ENCODE assay signal across 8 cellular contexts in genomic region chr11:10208045-10208674, GRCh38.
DNase-seq lines count a peak whose midpoint lies in the region; ATAC-seq, FAIRE-seq and TF ChIP-seq lines count a peak whose summit lies in the region.

No MANE protein-coding gene starts in this region.

- peaks cover 21% of the 10 kb centered on the region for H3K4me1 ChIP-seq in GM23338 (ENCODE audit: insufficient read depth)
- H3K4me1 ChIP-seq in GM12878 (ENCODE audit: control insufficient read depth, insufficient read depth, low read length): no peaks in the 10 kb centered on the region
- no peaks in the 10 kb centered on the region; the same call in 1 of the 2 replicates for H3K4me1 ChIP-seq in iPS DF 6.9 (ENCODE audit: control insufficient read depth, insufficient read depth, low read length)

- TF ChIP-seq POLR2A in GM12878 (IDR thresholded peaks at IDR 0.05; ENCODE audit: low read depth, low read length): no peak

- H3K27ac ChIP-seq in GM23338 (ENCODE audit: low read depth) (no peak overlapping the region), GM12878 (ENCODE audit: control insufficient read depth, insufficient read depth) (no peak overlapping the region), iPS DF 6.9 (ENCODE audit: low read length) (no peak overlapping the region)

- RAD21 ChIA-PET in GM12878 (lab: Charles Lee; ENCODE audit: unreplicated experiment): interaction anchor here (0.9 to 2.8 kb wide), 8 partner anchors 95 to 417 kb away, joined by 3 to 24 read pairs (median 4); no protein-coding TSS in a partner anchor

- 7% methylated on average over 5 of the region's 5 CpGs for WGBS in GM12878 (ENCODE audit: insufficient coverage, insufficient replicate concordance, low lambda C conversion rate, missing lambda C conversion rate)
- no CpG with 5 or more reads among the region's 5 CpGs for WGBS in iPS DF 6.9 (ENCODE audit: insufficient coverage, insufficient read length)

- peak; percentile 85 for ATAC-seq in GM23338
- ATAC-seq in GM12878: peak; percentile 71
- peak; percentile 50 to 61 for ATAC-seq in stimulated activated naive B cell treated with anti-CD40 and anti-IgM and Interleukin-4, amounts not matched to agents 10 μg/mL and 1 μg/mL and 100 μg/mL, for 72 hours (replicated peaks)
- ATAC-seq in HG02885 (IDR thresholded peaks at IDR 0.05; ENCODE audit: poor library complexity, unreplicated experiment): no peak
- no peak for ATAC-seq in HG03039 (IDR thresholded peaks at IDR 0.05; ENCODE audit: unreplicated experiment)

- H3F3A ChIP-seq in GM23338 (replicated peaks; ENCODE audit: low read depth): no peaks in the 10 kb centered on the region

- BruUV-seq in GM12878 (replicated peaks; lab: Mats Ljungman, UMichigan): no TSS peak

- H2AFZ ChIP-seq in GM23338 (no peak overlapping the region), GM12878 (ENCODE audit: control insufficient read depth, low read depth, low read length) (no peak overlapping the region)

- H3K27ac Mint-ChIP-seq in GM23338: no peak overlapping the region
- H3K27ac Mint-ChIP-seq in stimulated activated naive B cell treated with anti-CD40 and anti-IgM and Interleukin-4, amounts not matched to agents 10 μg/mL and 1 μg/mL and 100 μg/mL, for 72 hours: no peak overlapping the region

- H3K36me3 Mint-ChIP-seq in GM23338 (ENCODE audit: low read depth): peaks cover 22% of the 10 kb centered on the region
- H3K36me3 Mint-ChIP-seq in stimulated activated naive B cell treated with anti-CD40 and anti-IgM and Interleukin-4, amounts not matched to agents 10 μg/mL and 1 μg/mL and 100 μg/mL, for 72 hours: peaks cover 1 to 15% of the 10 kb centered on the region in 2 donors

- H3K4me1 Mint-ChIP-seq in GM23338: peaks cover 9% of the 10 kb centered on the region
- H3K4me1 Mint-ChIP-seq in stimulated activated naive B cell treated with anti-CD40 and anti-IgM and Interleukin-4, amounts not matched to agents 10 μg/mL and 1 μg/mL and 100 μg/mL, for 72 hours: peaks cover 0 to 6% of the 10 kb centered on the region in 2 donors

- peak; percentile 71 for FAIRE-seq in GM12878 (lab: Jason Lieb, UNC)

- H3K4me2 ChIP-seq in GM23338: no peak overlapping the region
- H3K4me2 ChIP-seq in GM12878 (ENCODE audit: control insufficient read depth, insufficient read depth): no peak overlapping the region

- DNase-seq in COR-L47 (lab: John Stamatoyannopoulos, UW): peak; percentile 23
- DNase-seq in GM23338 (ENCODE audit: low spot score): peak; percentile 83
- peak; percentile 57 for DNase-seq in NCI-H2227 treated with DMSO at 0.1 percent for 48 hours (lab: John Stamatoyannopoulos, UW)
- DNase-seq in GM12878 (ENCODE audit: low read depth, low spot score): peak; percentile 32
- DNase-seq in iPS DF 6.9 (ENCODE audit: low read depth, low spot score): peak; percentile 33
- no peak for DNase-seq in stimulated activated naive B cell treated with anti-CD40 and anti-IgM and Interleukin-4, amounts not matched to agents 10 μg/mL and 1 μg/mL and 100 μg/mL, for 72 hours

- H3K4me3 ChIP-seq in GM23338: no peak overlapping the region
- no peak overlapping the region for H3K4me3 ChIP-seq in GM12878
- no peak overlapping the region for H3K4me3 ChIP-seq in iPS DF 6.9 (ENCODE audit: low read length)

- H3K79me2 ChIP-seq in GM23338 (replicated peaks; ENCODE audit: insufficient read depth) (peaks cover 27% of the 10 kb centered on the region), GM12878 (ENCODE audit: control insufficient read depth, insufficient read depth, low read length) (no peaks in the 10 kb centered on the region)

- in situ Hi-C loops in GM12878 (cut with MboI): loop anchor here (10.0 kb wide), 1 partner anchor 527 kb away; no protein-coding TSS in a partner anchor

- H3K9me3 Mint-ChIP-seq in GM23338: peaks cover 17% of the 10 kb centered on the region
- H3K9me3 Mint-ChIP-seq in stimulated activated naive B cell treated with anti-CD40 and anti-IgM and Interleukin-4, amounts not matched to agents 10 μg/mL and 1 μg/mL and 100 μg/mL, for 72 hours: peaks cover 6% of the 10 kb centered on the region in 2 donors

- no peaks in the 10 kb centered on the region for H3K27me3 ChIP-seq in GM23338 (ENCODE audit: insufficient read depth)
- H3K27me3 ChIP-seq in GM12878 (replicated peaks in 1 of 2; ENCODE audit: control insufficient read depth in 2 of 2, insufficient read depth in 2 of 2, low read length in 1 of 2): peaks cover 0 to 5% of the 10 kb centered on the region in 2 experiments; a peak in 2 of 4 replicates
- no peaks in the 10 kb centered on the region for H3K27me3 ChIP-seq in iPS DF 6.9 (ENCODE audit: control insufficient read depth, insufficient read depth, low read length)

- TF ChIP-seq RAD21 in GM12878 (IDR thresholded peaks at IDR 0.05; ENCODE audit: insufficient read depth, low read depth, low read length): peak; percentile 59

- H4K20me1 ChIP-seq in GM23338 (replicated peaks; ENCODE audit: insufficient read depth) (no peaks in the 10 kb centered on the region), GM12878 (ENCODE audit: control insufficient read depth, insufficient read depth) (no peaks in the 10 kb centered on the region)

- H3K9me3 ChIP-seq in GM12878 (replicated peaks; ENCODE audit: control insufficient read depth, insufficient read depth, low read length): peaks cover 2% of the 10 kb centered on the region; the same call in 1 of the 3 replicates
- no peaks in the 10 kb centered on the region; the same call in 1 of the 2 replicates for H3K9me3 ChIP-seq in iPS DF 6.9 (ENCODE audit: control insufficient read depth, insufficient read depth, low read length)

- intact Hi-C loops in GM12878 (cut with micrococcal nuclease; ENCODE audit: unreplicated experiment): loop anchor here (1.0 to 5.0 kb wide), 4 partner anchors 99 to 529 kb away; no protein-coding TSS in a partner anchor

- H3K36me3 ChIP-seq in GM23338 (ENCODE audit: insufficient read depth) (no peaks in the 10 kb centered on the region), GM12878 (ENCODE audit: control insufficient read depth in 2 of 2, insufficient read depth in 2 of 2, low read length in 1 of 2) (no peaks in the 10 kb centered on the region), iPS DF 6.9 (ENCODE audit: control insufficient read depth, insufficient read depth, low read length) (no peaks in the 10 kb centered on the region)

- CTCF ChIA-PET in GM12878 (lab: Yijun Ruan, JAX): interaction anchor here (0.6 to 9.7 kb wide), 30 partner anchors 9 to 674 kb away, joined by 3 to 91 read pairs (median 4); partner anchors contain the start of gene ADM

- H3K4me3 Mint-ChIP-seq in GM23338: no peak overlapping the region
- no peak overlapping the region for H3K4me3 Mint-ChIP-seq in stimulated activated naive B cell treated with anti-CD40 and anti-IgM and Interleukin-4, amounts not matched to agents 10 μg/mL and 1 μg/mL and 100 μg/mL, for 72 hours

- POLR2A ChIA-PET in GM12878 (lab: Charles Lee): no interaction called here

- H3K27me3 Mint-ChIP-seq in GM23338 (ENCODE audit: insufficient read depth, low read depth, poor library complexity): peaks cover 2% of the 10 kb centered on the region
- no peaks in the 10 kb centered on the region for H3K27me3 Mint-ChIP-seq in stimulated activated naive B cell treated with anti-CD40 and anti-IgM and Interleukin-4, amounts not matched to agents 10 μg/mL and 1 μg/mL and 100 μg/mL, for 72 hours

- TF ChIP-seq CTCF in GM23338 (conservative IDR thresholded peaks at IDR 0.05; ENCODE audit: low read depth in 2 of 2): peak; percentile 67 to 81
- TF ChIP-seq CTCF in GM12878 (IDR thresholded peaks at IDR 0.05 in 2 of 3, conservative IDR thresholded peaks at IDR 0.05 in 1 of 3; ENCODE audit: control insufficient read depth in 2 of 3, extremely low read depth in 1 of 3, insufficient read depth in 1 of 3, low read depth in 3 of 3, low read length in 3 of 3): peak; percentile 56 to 59 (median 56); a peak in 5 of 6 replicates

- H3K9me2 ChIP-seq in GM23338 (ENCODE audit: insufficient read depth): no peaks in the 10 kb centered on the region

- no peak overlapping the region for H3K9ac ChIP-seq in GM12878 (ENCODE audit: control insufficient read depth, insufficient read depth, low read length)

- no peak for TF ChIP-seq EP300 in GM12878 (IDR thresholded peaks at IDR 0.05; ENCODE audit: borderline replicate concordance in 1 of 2, control insufficient read depth in 1 of 2, low read depth in 2 of 2, low read length in 2 of 2)

- SMC1A ChIA-PET in GM12878 (lab: Charles Lee; ENCODE audit: uncharacterized antibody, unreplicated experiment): interaction anchor here (0.8 to 4.6 kb wide), 12 partner anchors 18 to 158 kb away, joined by 3 to 55 read pairs (median 5); partner anchors contain the start of gene ADM

TF ChIP-seq in GM23338, 12 proteins besides CTCF, POLR2A, EP300 and RAD21 (continues in another document):
- no peak for TF ChIP-seq STAT1 (IDR thresholded peaks at IDR 0.05; ENCODE audit: unreplicated experiment)
- no peak for TF ChIP-seq NANOG (IDR thresholded peaks at IDR 0.05; ENCODE audit: borderline replicate concordance)
- no peak for TF ChIP-seq ZNF114 (CRISPR knock-in tag; IDR thresholded peaks at IDR 0.05)
- no peak for TF ChIP-seq ETS1 (IDR thresholded peaks at IDR 0.05)
- no peak for TF ChIP-seq CREB1 (CRISPR knock-in tag; IDR thresholded peaks at IDR 0.05; ENCODE audit: low read depth)

TF ChIP-seq in GM12878, 131 proteins besides CTCF, POLR2A, EP300 and RAD21:
- no peak for TF ChIP-seq LARP7 (IDR thresholded peaks at IDR 0.05)
- TF ChIP-seq SMC3 (IDR thresholded peaks at IDR 0.05; ENCODE audit: borderline replicate concordance, low read length): peak; percentile 78; the same call in 1 of the 2 replicates

Comparison
In these comparisons a context has a peak if more than half of its experiments do, and no peak if none do; other contexts are left out.
1. ATAC-seq: peak in GM23338 (single experiment), GM12878 (single experiment) and stimulated activated naive B cell treated with anti-CD40 and anti-IgM and Interleukin-4, amounts not matched to agents 10 μg/mL and 1 μg/mL and 100 μg/mL, for 72 hours (2 of 2); none in HG02885 (single experiment) and HG03039 (single experiment).